Comparison of ENCODE assay signal across 17 cellular contexts in genomic region chr7:92753614-92754013, GRCh38.
A peak's percentile ranks its signal among the peaks of the same experiment; 100 is the strongest.
DNase-seq lines count a peak whose midpoint lies in the region; ATAC-seq and TF ChIP-seq lines count a peak whose summit lies in the region.
"Had no signal": no experiment of that assay in that cellular context is flagged by ENCODE, and none has a peak within 500 bp of the region (broad histone marks: within the 10 kb centered on the region; RNA-seq: fewer than 3 reads in every experiment).

No MANE protein-coding gene starts in this region.

- 100% methylated on average over 1 of the region's 3 CpGs; no CpG with 5 or more reads in 1 of the 2 experiments for WGBS in IMR-90 (ENCODE audit: extremely low coverage in 2 of 2, insufficient read length in 1 of 2), 2 experiments

- no peak for TF ChIP-seq RAD21 in IMR-90 (IDR thresholded peaks at IDR 0.05; ENCODE audit: low read length)

- H3K18ac ChIP-seq in IMR-90 (ENCODE audit: low read depth, low read length), result peak overlapping the region; percentile 30; the same call in 1 of the 2 replicates

- no peak overlapping the region for H3K4me2 ChIP-seq in IMR-90 (ENCODE audit: low read depth, low read length)

- H3K4me3 Mint-ChIP-seq in activated T-cell treated with anti-CD3 and anti-CD28 coated beads, Interleukin-2, amount 50 U/mL, for 24 hours, result no peak overlapping the region
- H3K4me3 Mint-ChIP-seq: dendritic cell treated with granulocyte-macrophage colony-stimulating factor and Interleukin-4, amounts not matched to agents 40 ng/mL and 50 ng/mL, for 4 days had no signal

- H4K91ac ChIP-seq in IMR-90 (ENCODE audit: insufficient read depth, low read depth, low read length), result peak overlapping the region; percentile 69

- H3K4me1 Mint-ChIP-seq in activated T-cell treated with anti-CD3 and anti-CD28 coated beads, Interleukin-2, amount 50 U/mL, for 24 hours (ENCODE audit: low read depth), result peaks cover 69% of the 10 kb centered on the region

- H3K9me3 ChIP-seq in IMR-90 (ENCODE audit: control insufficient read depth, insufficient read depth, low read length), result no peaks in the 10 kb centered on the region
- H3K9me3 ChIP-seq: esophagus squamous epithelium, heart right ventricle, neutrophil, right atrium auricular region had no signal

- peaks cover 19 to 57% of the 10 kb centered on the region in 2 experiments for H3K79me1 ChIP-seq in IMR-90 (ENCODE audit: low read depth in 1 of 2, low read length in 2 of 2)

- DNase-seq in activated T-cell treated with anti-CD3 and anti-CD28 coated beads, Interleukin-2, amount 50 U/mL, for 24 hours, result no peak
- no peak for DNase-seq in activated T-cell treated with anti-CD3 and anti-CD28 coated beads, Interleukin-2, amount 50 U/mL, for 48 hours
- DNase-seq in IMR-90, result peak; percentile 39
- peak; percentile 34 for DNase-seq in astrocyte of the spinal cord (ENCODE audit: low read depth, low spot score)
- peak; percentile 71 for DNase-seq in renal cortical epithelial cell (ENCODE audit: low read depth)
- no peak for DNase-seq in ACHN
- DNase-seq: activated CD4-positive, alpha-beta T cell treated with anti-CD3 and anti-CD28 coated beads for 4 hours; activated effector memory CD4-positive, alpha-beta T cell treated with Interleukin-2 at 50 U/mL for 16 hours; esophagus squamous epithelium; GOT3; heart right ventricle; NCI-H187 had no signal

- H3K4me3 ChIP-seq in IMR-90 (ENCODE audit: insufficient read depth, low read depth, low read length) (no peak overlapping the region), astrocyte of the spinal cord (ENCODE audit: low read depth, low read length) (no peak overlapping the region)
- H3K4me3 ChIP-seq: esophagus squamous epithelium, heart right ventricle, right atrium auricular region had no signal

- no peaks in the 10 kb centered on the region for H3K27me3 Mint-ChIP-seq in activated T-cell treated with anti-CD3 and anti-CD28 coated beads, Interleukin-2, amount 50 U/mL, for 24 hours
- H3K27me3 Mint-ChIP-seq: dendritic cell treated with granulocyte-macrophage colony-stimulating factor and Interleukin-4, amounts not matched to agents 40 ng/mL and 50 ng/mL, for 4 days had no signal

- peak overlapping the region; percentile 75 for H2AK5ac ChIP-seq in IMR-90 (ENCODE audit: low read depth, low read length)

- peak overlapping the region; percentile 81 for H3K14ac ChIP-seq in IMR-90 (replicated peaks; ENCODE audit: low read depth, low read length)

- H4K5ac ChIP-seq in IMR-90 (ENCODE audit: low read depth, low read length), result peak overlapping the region; percentile 4; the same call in 1 of the 2 replicates

- peak overlapping the region; percentile 85 for H3K4ac ChIP-seq in IMR-90 (ENCODE audit: low read depth, low read length)

- H3K9ac ChIP-seq in IMR-90 (ENCODE audit: low read depth, low read length), result no peak overlapping the region

- TF ChIP-seq CTCF in IMR-90 (conservative IDR thresholded peaks at IDR 0.05; ENCODE audit: low read depth, low read length), result no peak
- TF ChIP-seq CTCF in astrocyte of the spinal cord (IDR thresholded peaks at IDR 0.05; ENCODE audit: low read depth, low read length), result no peak

- H3K27me3 ChIP-seq in IMR-90 (ENCODE audit: control insufficient read depth, insufficient read depth, low read length), result no peaks in the 10 kb centered on the region
- H3K27me3 ChIP-seq: esophagus squamous epithelium, heart right ventricle, neutrophil, right atrium auricular region had no signal

- intact Hi-C loops in IMR-90 (cut with micrococcal nuclease), result loop anchor here (2.0 to 5.0 kb wide), 4 partner anchors 21 to 131 kb away; no protein-coding TSS in a partner anchor

- peak overlapping the region; percentile 68 for H3K23ac ChIP-seq in IMR-90 (ENCODE audit: low read depth, low read length)

- peaks cover 3% of the 10 kb centered on the region; the same call in 1 of the 2 replicates for H4K20me1 ChIP-seq in IMR-90 (ENCODE audit: insufficient read depth, low read length)

- TF ChIP-seq POLR2A in IMR-90 (IDR thresholded peaks at IDR 0.05; ENCODE audit: low read depth, low read length), result no peak
- TF ChIP-seq POLR2A in GM18505 (IDR thresholded peaks at IDR 0.05; ENCODE audit: borderline replicate concordance, extremely low read depth, insufficient read depth, insufficient read length), result no peak

- H2AK9ac ChIP-seq in IMR-90 (replicated peaks; ENCODE audit: low read depth, low read length, poor library complexity), result no peak overlapping the region

- no peaks in the 10 kb centered on the region for H3K9me3 Mint-ChIP-seq in activated T-cell treated with anti-CD3 and anti-CD28 coated beads, Interleukin-2, amount 50 U/mL, for 24 hours
- H3K9me3 Mint-ChIP-seq: dendritic cell treated with granulocyte-macrophage colony-stimulating factor and Interleukin-4, amounts not matched to agents 40 ng/mL and 50 ng/mL, for 4 days had no signal

- no TSS peak for BruUV-seq in IMR-90 (replicated peaks; lab: Mats Ljungman, UMichigan)

- dilution Hi-C loops in IMR-90 (cut with HindIII; ENCODE audit: low sequenced_read_pairs, unreplicated experiment), result no loop called here

- peaks cover 4% of the 10 kb centered on the region; the same call in 1 of the 2 replicates for H3K36me3 ChIP-seq in IMR-90 (ENCODE audit: control insufficient read depth, insufficient read depth, low read length)
- H3K36me3 ChIP-seq: esophagus squamous epithelium, heart right ventricle, neutrophil, right atrium auricular region had no signal

- peak overlapping the region; percentile 10 to 63; a peak in 3 of 4 replicates for H4K8ac ChIP-seq in IMR-90 (ENCODE audit: low read depth in 2 of 2, low read length in 2 of 2)

- peak overlapping the region; percentile 71 for H2BK120ac ChIP-seq in IMR-90 (ENCODE audit: low read depth, low read length)

- peaks cover 13% of the 10 kb centered on the region for H3K9me1 ChIP-seq in IMR-90 (ENCODE audit: insufficient read depth, low read length)

- ATAC-seq in IMR-90 (ENCODE audit: low read depth), result no peak
- ATAC-seq in GM19324 (IDR thresholded peaks at IDR 0.05; ENCODE audit: low FRiP score, unreplicated experiment), result no peak
- no peak for ATAC-seq in GM18505 (IDR thresholded peaks at IDR 0.05; ENCODE audit: unreplicated experiment)
- ATAC-seq: heart right ventricle had no signal

- H2AFZ ChIP-seq in IMR-90 (replicated peaks; ENCODE audit: low read length, poor library complexity), result no peak overlapping the region

- H2BK5ac ChIP-seq in IMR-90 (ENCODE audit: low read depth, low read length, poor library complexity, severe bottlenecking), result peak overlapping the region; percentile 39

- peak overlapping the region; percentile 66; the same call in 2 of the 3 replicates for H2BK15ac ChIP-seq in IMR-90 (ENCODE audit: low read depth, low read length)

- H3K36me3 Mint-ChIP-seq in activated T-cell treated with anti-CD3 and anti-CD28 coated beads, Interleukin-2, amount 50 U/mL, for 24 hours (ENCODE audit: low read depth), result peaks cover 90% of the 10 kb centered on the region

- H3K27ac ChIP-seq in IMR-90 (ENCODE audit: insufficient read depth, low read length), result peak overlapping the region; percentile 65
- H3K27ac ChIP-seq: esophagus squamous epithelium, heart right ventricle, neutrophil, right atrium auricular region had no signal

- H3K56ac ChIP-seq in IMR-90 (ENCODE audit: extremely low read depth, insufficient read depth, low read length), result no peak overlapping the region

- POLR2A ChIA-PET in IMR-90 (lab: Charles Lee; ENCODE audit: unreplicated experiment), result no interaction called here

- peak overlapping the region; percentile 92 for H2BK20ac ChIP-seq in IMR-90 (ENCODE audit: low read depth, low read length)

- H3K27ac Mint-ChIP-seq in activated T-cell treated with anti-CD3 and anti-CD28 coated beads, Interleukin-2, amount 50 U/mL, for 24 hours, result peak overlapping the region; percentile 80
- H3K27ac Mint-ChIP-seq: dendritic cell treated with granulocyte-macrophage colony-stimulating factor and Interleukin-4, amounts not matched to agents 40 ng/mL and 50 ng/mL, for 4 days had no signal

- in situ Hi-C loops in IMR-90 (cut with MboI; ENCODE audit: low sequenced_read_pairs), result no loop called here
- in situ Hi-C loops in astrocyte of the spinal cord (cut with HindIII; ENCODE audit: low sequenced_read_pairs), result no loop called here
- in situ Hi-C loops in ACHN (cut with HindIII; ENCODE audit: low pct_ligation_motif_present, low pct_unique_long_range_greater_than_20kb, low sequenced_read_pairs), result no loop called here

- CTCF ChIA-PET in IMR-90 (lab: Yijun Ruan, JAX), result no interaction called here

- H3K4me1 ChIP-seq in IMR-90 (ENCODE audit: control insufficient read depth, insufficient read depth, low read length), result peaks cover 21% of the 10 kb centered on the region
- H3K4me1 ChIP-seq: right atrium auricular region had no signal

TF ChIP-seq in IMR-90, 13 proteins besides CTCF, POLR2A, EP300 and RAD21:
- no peak for TF ChIP-seq FOS (IDR thresholded peaks at IDR 0.05; ENCODE audit: low read depth, low read length)
- TF ChIP-seq SMC3 (IDR thresholded peaks at IDR 0.05; ENCODE audit: low read depth, low read length), result no peak
- no peak for TF ChIP-seq RCOR1 (IDR thresholded peaks at IDR 0.05; ENCODE audit: insufficient replicate concordance, low read length)
- TF ChIP-seq BHLHE40 (IDR thresholded peaks at IDR 0.05; ENCODE audit: low read depth, low read length), result no peak
- TF ChIP-seq, protein P1, sequence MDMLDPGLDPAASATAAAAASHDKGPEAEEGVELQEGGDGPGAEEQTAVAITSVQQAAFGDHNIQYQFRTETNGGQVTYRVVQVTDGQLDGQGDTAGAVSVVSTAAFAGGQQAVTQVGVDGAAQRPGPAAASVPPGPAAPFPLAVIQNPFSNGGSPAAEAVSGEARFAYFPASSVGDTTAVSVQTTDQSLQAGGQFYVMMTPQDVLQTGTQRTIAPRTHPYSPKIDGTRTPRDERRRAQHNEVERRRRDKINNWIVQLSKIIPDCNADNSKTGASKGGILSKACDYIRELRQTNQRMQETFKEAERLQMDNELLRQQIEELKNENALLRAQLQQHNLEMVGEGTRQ (IDR thresholded peaks at IDR 0.05; ENCODE audit: low read depth, low read length), result no peak
- TF ChIP-seq ELK1 (IDR thresholded peaks at IDR 0.05; ENCODE audit: borderline replicate concordance, low read depth, low read length), result no peak
- TF ChIP-seq NFE2L2 (IDR thresholded peaks at IDR 0.05; ENCODE audit: low read depth, low read length), result no peak
- no peak for TF ChIP-seq MAFK (IDR thresholded peaks at IDR 0.05; ENCODE audit: low read depth, low read length)
- TF ChIP-seq CEBPB (IDR thresholded peaks at IDR 0.05; ENCODE audit: low read depth, low read length), result no peak

Comparison
In these comparisons a context has a peak if more than half of its experiments do, and no peak if none do; other contexts are left out.
1. DNase-seq: peak in IMR-90 (single experiment), astrocyte of the spinal cord (single experiment) and renal cortical epithelial cell (single experiment); none in activated T-cell treated with anti-CD3 and anti-CD28 coated beads, Interleukin-2, amount 50 U/mL, for 24 hours (single experiment), activated T-cell treated with anti-CD3 and anti-CD28 coated beads, Interleukin-2, amount 50 U/mL, for 48 hours (0 of 2) and ACHN (single experiment).